Comparison of ENCODE assay signal across 1 cellular context in the genomic region with DNA sequence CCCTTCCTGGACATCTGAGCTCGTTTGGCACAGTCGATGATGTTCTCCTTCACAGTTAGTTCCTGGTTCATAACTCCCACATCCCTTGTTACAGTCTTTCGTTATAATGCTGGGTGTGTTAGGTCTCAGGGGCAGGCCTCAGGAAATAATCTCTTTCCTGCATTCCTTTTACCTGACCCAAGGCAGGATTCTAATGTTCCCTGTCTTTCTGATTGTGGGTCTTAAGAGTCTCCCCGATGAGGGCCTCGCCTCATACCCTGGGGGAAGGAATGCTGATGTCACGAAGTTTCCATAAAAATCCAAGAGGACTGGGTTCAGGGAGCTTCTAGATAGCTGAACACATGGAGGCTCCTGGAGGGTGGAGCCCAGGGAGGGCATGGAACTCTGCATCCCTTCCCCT.
TF ChIP-seq lines count a peak whose summit lies in the region.

No MANE protein-coding gene starts in this region.

TF ChIP-seq in HCT116, 20 proteins besides CTCF, POLR2A, EP300 and RAD21 (continued from another document):
- no peak for TF ChIP-seq FOSL1 (IDR thresholded peaks at IDR 0.05; ENCODE audit: low read depth)
- TF ChIP-seq SP1 (IDR thresholded peaks at IDR 0.05; ENCODE audit: low read depth), result 0 out of 2 replicates have a peak, but pooled peaks have one; percentile 4
- no peak for TF ChIP-seq ZNF274 (IDR thresholded peaks at IDR 0.05; ENCODE audit: low read depth, low read length)
